ENCODE assay signal across 9 cellular contexts in genomic region chr1:94335950-94336349, GRCh38.
DNase-seq lines count a peak whose midpoint lies in the region; ATAC-seq and TF ChIP-seq lines count a peak whose summit lies in the region.
"Had no signal": no experiment of that assay in that cellular context is flagged by ENCODE, and none has a peak within 500 bp of the region (broad histone marks: within the 10 kb centered on the region; RNA-seq: fewer than 3 reads in every experiment).

No MANE protein-coding gene starts in this region.

- no peak overlapping the region for H3K27ac ChIP-seq in ascending aorta
- no peak overlapping the region for H3K27ac ChIP-seq in sigmoid colon

- ATAC-seq in HG02798 (IDR thresholded peaks at IDR 0.05; ENCODE audit: poor library complexity, unreplicated experiment) (peak; percentile 37), GM19455 (IDR thresholded peaks at IDR 0.05; ENCODE audit: unreplicated experiment) (no peak)

- TF ChIP-seq POLR2A in sigmoid colon (IDR thresholded peaks at IDR 0.05) = no peak

- no peaks in the 10 kb centered on the region for H3K4me1 ChIP-seq in ascending aorta
- H3K4me1 ChIP-seq in sigmoid colon = peaks cover 0 to 31% (median 16%) of the 10 kb centered on the region in 4 donors

- H3K9me3 ChIP-seq in ascending aorta = no peaks in the 10 kb centered on the region
- H3K9me3 ChIP-seq in sigmoid colon = no peaks in the 10 kb centered on the region

- H3K36me3 ChIP-seq in ascending aorta (no peaks in the 10 kb centered on the region), sigmoid colon (no peaks in the 10 kb centered on the region)

- H3K27me3 ChIP-seq in ascending aorta (no peaks in the 10 kb centered on the region), sigmoid colon (no peaks in the 10 kb centered on the region)

- no peak overlapping the region for H3K4me3 ChIP-seq in ascending aorta
- H3K4me3 ChIP-seq in sigmoid colon = no peak overlapping the region

- TF ChIP-seq CTCF in ascending aorta (IDR thresholded peaks at IDR 0.05) (peak; percentile 86 to 94 (median 94)), sigmoid colon (IDR thresholded peaks at IDR 0.05) (peak; percentile 83 to 93 (median 86))

- DNase-seq in NCI-H146 (lab: John Stamatoyannopoulos, UW) = peak; percentile 45
- no peak for DNase-seq in NCI-H146 treated with DMSO at 0.1 percent for 48 hours (lab: John Stamatoyannopoulos, UW; ENCODE audit: unreplicated experiment)
- DNase-seq in NCI-H524 treated with DMSO at 0.1 percent for 48 hours (lab: John Stamatoyannopoulos, UW) = peak; percentile 34
- DNase-seq in ascending aorta (ENCODE audit: low spot score in 2 of 2) = peak in 1 of 2 donors; percentile 89
- peak; percentile 35 for DNase-seq in hepatic stellate cell (ENCODE audit: low spot score)
- peak; percentile 86 for DNase-seq in sigmoid colon
- DNase-seq: activated naive CD8-positive, alpha-beta T cell treated with anti-CD3 and anti-CD28 coated beads, Interleukin-2, amount 10 ng/mL, durations not matched to agents 7 days and 5 days had no signal

- no peak for TF ChIP-seq EP300 in sigmoid colon (IDR thresholded peaks at IDR 0.05)

- 1% methylated on average over 6 of the region's 6 CpGs for WGBS in sigmoid colon, 2 donors

- intact Hi-C loops in ascending aorta (cut with DNase I) (loop anchor here (1.0 to 10.0 kb wide), 4 partner anchors 126 to 431 kb away; partner anchors contain the start of gene GCLM), sigmoid colon (cut with DNase I) (loop anchor here (1.0 to 5.0 kb wide), 4 partner anchors 126 to 309 kb away; no protein-coding TSS in a partner anchor)
